9 cellular contexts compared by ENCODE assay signal in genomic region chr2:238379096-238379810, GRCh38. TPM values are rescaled to one million over a fixed set of nuclear protein-coding genes. Genes with fewer than 3 reads are reported as not detected.
A peak's percentile ranks its signal among the peaks of the same experiment; 100 is the strongest.
DNase-seq lines count a peak whose midpoint lies in the region; ATAC-seq and TF ChIP-seq lines count a peak whose summit lies in the region.
"Had no signal": no experiment of that assay in that cellular context is flagged by ENCODE, and none has a peak within 500 bp of the region (broad histone marks: within the 10 kb centered on the region; RNA-seq: fewer than 3 reads in every experiment).

No MANE protein-coding gene starts in this region.

- no peak for ATAC-seq in HG03354 (IDR thresholded peaks at IDR 0.05; ENCODE audit: poor library complexity, severe bottlenecking, unreplicated experiment)
- ATAC-seq: HepG2 had no signal

- DNase-seq in ACHN = peak; percentile 23
- peak; percentile 75 for DNase-seq in HT1080 (ENCODE audit: low read depth)
- peak; percentile 56 for DNase-seq in activated CD8-positive, alpha-beta memory T cell treated with anti-CD3 and anti-CD28 coated beads, Interleukin-2, amount 50 U/mL, for 48 hours
- peak; percentile 51 for DNase-seq in kidney epithelial cell (ENCODE audit: low read depth)
- no peak for DNase-seq in stimulated activated naive CD4-positive, alpha-beta T cell treated with Interleukin-2 at 50 U/mL for 16 hours (lab: John Stamatoyannopoulos, UW)
- DNase-seq in cortex of kidney (lab: John Stamatoyannopoulos, UW) = no peak
- DNase-seq in DMS153 (lab: John Stamatoyannopoulos, UW) = no peak

- H3K4me3 ChIP-seq in kidney epithelial cell (ENCODE audit: low read depth, low read length) = no peak overlapping the region

- H3K36me3 ChIP-seq in kidney epithelial cell (ENCODE audit: control insufficient read depth, insufficient read depth, low read length) = no peaks in the 10 kb centered on the region

- in situ Hi-C loops in ACHN (cut with HindIII; ENCODE audit: low pct_ligation_motif_present, low pct_unique_long_range_greater_than_20kb, low sequenced_read_pairs) = no loop called here

- no peaks in the 10 kb centered on the region for H3K27me3 ChIP-seq in kidney epithelial cell (ENCODE audit: control insufficient read depth, insufficient read depth, low read length)

- TF ChIP-seq CTCF in kidney epithelial cell (IDR thresholded peaks at IDR 0.05; ENCODE audit: insufficient read depth, low read length, poor library complexity, severe bottlenecking) = no peak

RNA-seq across cellular contexts. Expression of gene ASB1, which starts 47.5 kb away (rescaled TPM):
- total RNA-seq in HT1080 (2014; rRNA removed; shearing (Covaris generic)) = 49.9 and 56.6 TPM in 2 replicates
- polyA plus RNA-seq in HT1080 (2015; cell fraction: cytosol; rRNA removed) = 57.8 and 61.7 TPM in 2 replicates
- polyA plus RNA-seq in HT1080 (2015; cell fraction: nucleus; rRNA removed) = 98.2 and 121 TPM in 2 replicates
- total RNA-seq in kidney epithelial cell = 23.0 and 44.9 TPM in 2 replicates

RNA-seq across cellular contexts. Expression of gene TRAF3IP1, which starts 58.9 kb away (rescaled TPM):
- total RNA-seq in HT1080 (2014; rRNA removed; shearing (Covaris generic)) = 5.2 and 7.1 TPM in 2 replicates
- polyA plus RNA-seq in HT1080 (2015; cell fraction: cytosol; rRNA removed) = 4.2 and 4.8 TPM in 2 replicates
- polyA plus RNA-seq in HT1080 (2015; cell fraction: nucleus; rRNA removed) = 4.4 and 4.5 TPM in 2 replicates
- total RNA-seq in kidney epithelial cell = 9.4 and 11.4 TPM in 2 replicates

Comparison
In these comparisons a context has a peak if more than half of its experiments do, and no peak if none do; other contexts are left out.
1. DNase-seq: peak in ACHN (single experiment), HT1080 (single experiment), activated CD8-positive, alpha-beta memory T cell treated with anti-CD3 and anti-CD28 coated beads, Interleukin-2, amount 50 U/mL, for 48 hours (single experiment) and kidney epithelial cell (single experiment); none in stimulated activated naive CD4-positive, alpha-beta T cell treated with Interleukin-2 at 50 U/mL for 16 hours (single experiment), cortex of kidney (single experiment) and DMS153 (single experiment).